In genomic region chr14:96579855-96580254, GRCh38 we compare ENCODE assay signal across 22 cellular contexts.
DNase-seq lines count a peak whose midpoint lies in the region; ATAC-seq, FAIRE-seq and TF ChIP-seq lines count a peak whose summit lies in the region.
"Had no signal": no experiment of that assay in that cellular context is flagged by ENCODE, and none has a peak within 500 bp of the region (broad histone marks: within the 10 kb centered on the region; RNA-seq: fewer than 3 reads in every experiment).

No MANE protein-coding gene starts in this region.

- H3K27me3 Mint-ChIP-seq in activated CD4-positive, alpha-beta T cell treated with anti-CD3 and anti-CD28 coated beads, Interleukin-2, amount 10 ng/mL, durations not matched to agents 24 days and 14 days, result peaks cover 6% of the 10 kb centered on the region
- peaks cover 8% of the 10 kb centered on the region for H3K27me3 Mint-ChIP-seq in activated CD4-positive, alpha-beta T cell treated with anti-CD3 and anti-CD28 coated beads, Interleukin-2, amount 10 ng/mL, durations not matched to agents 7 days and 5 days
- H3K27me3 Mint-ChIP-seq: B cell had no signal

- WGBS in HepG2 (ENCODE audit: low lambda C conversion rate), result 91% methylated on average over 6 of the region's 6 CpGs
- 87% methylated on average over 5 of the region's 6 CpGs for WGBS in right lobe of liver (ENCODE audit: insufficient coverage, low coverage, low lambda C conversion rate, missing lambda C conversion rate)

- H3K9ac ChIP-seq in HepG2 (ENCODE audit: insufficient read depth, low read depth, low read length) (no peak overlapping the region), endothelial cell of umbilical vein (replicated peaks; ENCODE audit: extremely low read depth, insufficient read depth, low read length) (no peak overlapping the region)
- H3K9ac ChIP-seq: BLaER1 treated with 17β-estradiol and CSF1 and Interleukin-3, amounts not matched to agents 10 nM and 100 nM had no signal

- H3K4me3 ChIP-seq in HepG2 (replicated peaks in 1 of 3; ENCODE audit: insufficient read depth in 1 of 3, low read depth in 2 of 3, low read length in 3 of 3) (no peak overlapping the region), right lobe of liver (no peak overlapping the region), endothelial cell of umbilical vein (replicated peaks in 1 of 3; ENCODE audit: insufficient read depth in 1 of 3, low read depth in 1 of 3, low read length in 3 of 3) (no peak overlapping the region)
- H3K4me3 ChIP-seq: A549; BLaER1 treated with 17β-estradiol and CSF1 and Interleukin-3, amounts not matched to agents 10 nM and 100 nM had no signal

- TF ChIP-seq CTCF in HepG2 (CRISPR knock-in tag; IDR thresholded peaks at IDR 0.05), result no peak
- no peak for TF ChIP-seq CTCF in right lobe of liver (IDR thresholded peaks at IDR 0.05)
- TF ChIP-seq CTCF in endothelial cell of umbilical vein (IDR thresholded peaks at IDR 0.05; ENCODE audit: extremely low read depth in 1 of 2, insufficient read depth in 1 of 2, low read depth in 1 of 2, low read length in 2 of 2), result no peak

- H3K27ac Mint-ChIP-seq in activated CD4-positive, alpha-beta T cell treated with anti-CD3 and anti-CD28 coated beads, Interleukin-2, amount 10 ng/mL, durations not matched to agents 24 days and 14 days, result no peak overlapping the region
- no peak overlapping the region for H3K27ac Mint-ChIP-seq in activated CD4-positive, alpha-beta T cell treated with anti-CD3 and anti-CD28 coated beads, Interleukin-2, amount 10 ng/mL, durations not matched to agents 7 days and 5 days
- H3K27ac Mint-ChIP-seq: B cell; CD4-positive, alpha-beta T cell; CD8-positive, alpha-beta T cell had no signal

- peak; percentile 49 for DNase-seq in activated CD4-positive, alpha-beta T cell treated with anti-CD3 and anti-CD28 coated beads, Interleukin-2, amount 10 ng/mL, durations not matched to agents 24 days and 14 days
- DNase-seq in activated CD4-positive, alpha-beta T cell treated with anti-CD3 and anti-CD28 coated beads, Interleukin-2, amount 10 ng/mL, durations not matched to agents 7 days and 5 days, result no peak
- DNase-seq in HepG2 (ENCODE audit: low spot score) (no peak), right lobe of liver (no peak), endothelial cell of umbilical vein (ENCODE audit: low read depth, low spot score) (no peak)
- DNase-seq: AML-193; Caco-2; Calu3; CD4-positive, alpha-beta T cell; DMS79 treated with DMSO at 0.1 percent for 48 hours; GF-D8 had no signal

- TF ChIP-seq POLR2A in HepG2 (IDR thresholded peaks at IDR 0.05; ENCODE audit: insufficient read depth in 1 of 2, low read depth in 2 of 2, low read length in 2 of 2) (no peak), right lobe of liver (IDR thresholded peaks at IDR 0.05) (no peak), endothelial cell of umbilical vein (IDR thresholded peaks at IDR 0.05; ENCODE audit: low read depth, low read length) (no peak)

- H3K27ac ChIP-seq in HepG2 (ENCODE audit: extremely low read length, insufficient read depth, low read length) (no peak overlapping the region), right lobe of liver (no peak overlapping the region), endothelial cell of umbilical vein (ENCODE audit: insufficient read depth, low read depth, low read length) (no peak overlapping the region)
- H3K27ac ChIP-seq: 22Rv1; A549; BLaER1 treated with 17β-estradiol and CSF1 and Interleukin-3, amounts not matched to agents 10 nM and 100 nM; C4-2B had no signal

- ATAC-seq in HepG2, result no peak
- no peak for ATAC-seq in right lobe of liver
- ATAC-seq in HG03045 (IDR thresholded peaks at IDR 0.05; ENCODE audit: unreplicated experiment), result no peak
- ATAC-seq: A549; CD8-positive, alpha-beta T cell had no signal

- dilution Hi-C loops in endothelial cell of umbilical vein (cut with MboI; ENCODE audit: extremely low pct_ligation_motif_present, low sequenced_read_pairs), result no loop called here

- H3K9me3 ChIP-seq in HepG2 (ENCODE audit: low read length) (no peaks in the 10 kb centered on the region), right lobe of liver (no peaks in the 10 kb centered on the region), endothelial cell of umbilical vein (replicated peaks; ENCODE audit: control insufficient read depth, insufficient read depth, low read length) (no peaks in the 10 kb centered on the region)
- H3K9me3 ChIP-seq: A549; BLaER1 treated with 17β-estradiol and CSF1 and Interleukin-3, amounts not matched to agents 10 nM and 100 nM; Caco-2 had no signal

- no peaks in the 10 kb centered on the region for H3K9me3 Mint-ChIP-seq in activated CD4-positive, alpha-beta T cell treated with anti-CD3 and anti-CD28 coated beads, Interleukin-2, amount 10 ng/mL, durations not matched to agents 24 days and 14 days
- no peaks in the 10 kb centered on the region for H3K9me3 Mint-ChIP-seq in activated CD4-positive, alpha-beta T cell treated with anti-CD3 and anti-CD28 coated beads, Interleukin-2, amount 10 ng/mL, durations not matched to agents 7 days and 5 days
- H3K9me3 Mint-ChIP-seq: CD4-positive, alpha-beta T cell; CD8-positive, alpha-beta T cell had no signal

- no peaks in the 10 kb centered on the region for H3K36me3 Mint-ChIP-seq in activated CD4-positive, alpha-beta T cell treated with anti-CD3 and anti-CD28 coated beads, Interleukin-2, amount 10 ng/mL, durations not matched to agents 24 days and 14 days (ENCODE audit: low read depth)
- no peaks in the 10 kb centered on the region for H3K36me3 Mint-ChIP-seq in activated CD4-positive, alpha-beta T cell treated with anti-CD3 and anti-CD28 coated beads, Interleukin-2, amount 10 ng/mL, durations not matched to agents 7 days and 5 days (ENCODE audit: low read depth)
- H3K36me3 Mint-ChIP-seq: CD8-positive, alpha-beta T cell had no signal

- no peaks in the 10 kb centered on the region for H3K36me3 ChIP-seq in HepG2 (replicated peaks in 1 of 2; ENCODE audit: control insufficient read depth in 1 of 2, insufficient read depth in 2 of 2, low read length in 2 of 2)
- H3K36me3 ChIP-seq in right lobe of liver, result no peaks in the 10 kb centered on the region
- no peaks in the 10 kb centered on the region for H3K36me3 ChIP-seq in endothelial cell of umbilical vein (ENCODE audit: control insufficient read depth in 2 of 2, extremely low read depth in 1 of 2, insufficient read depth in 2 of 2, low read length in 2 of 2)

- H4K20me1 ChIP-seq in HepG2 (ENCODE audit: insufficient read depth, low read length) (0 out of 2 replicates have a peak, but pooled peaks cover 3% of the 10 kb centered on the region), endothelial cell of umbilical vein (replicated peaks; ENCODE audit: control insufficient read depth, extremely low read depth, insufficient read depth, low read length) (no peaks in the 10 kb centered on the region)

- FAIRE-seq in HepG2 (lab: Jason Lieb, UNC) (no peak), endothelial cell of umbilical vein (lab: Jason Lieb, UNC) (no peak)
- FAIRE-seq: A549, D721Med, G401.6, GM12891, GM19239 had no signal

- H3K4me1 Mint-ChIP-seq in activated CD4-positive, alpha-beta T cell treated with anti-CD3 and anti-CD28 coated beads, Interleukin-2, amount 10 ng/mL, durations not matched to agents 24 days and 14 days, result peaks cover 4% of the 10 kb centered on the region
- peaks cover 9% of the 10 kb centered on the region for H3K4me1 Mint-ChIP-seq in activated CD4-positive, alpha-beta T cell treated with anti-CD3 and anti-CD28 coated beads, Interleukin-2, amount 10 ng/mL, durations not matched to agents 7 days and 5 days

- in situ Hi-C loops in HepG2 (cut with HindIII; ENCODE audit: extremely low pct_ligation_motif_present, low pct_unique_long_range_greater_than_20kb), result loop anchor here (5.0 to 10.0 kb wide), 2 partner anchors 162 to 265 kb away; no protein-coding TSS in a partner anchor

- H3K79me2 ChIP-seq in HepG2 (ENCODE audit: insufficient read depth, low read length) (no peaks in the 10 kb centered on the region), endothelial cell of umbilical vein (ENCODE audit: control insufficient read depth, insufficient read depth, low read length) (no peaks in the 10 kb centered on the region)

- TF ChIP-seq RAD21 in HepG2 (CRISPR knock-in tag; IDR thresholded peaks at IDR 0.05), result no peak

- intact Hi-C loops in activated CD4-positive, alpha-beta T cell treated with anti-CD3 and anti-CD28 coated beads, Interleukin-2, amount 10 ng/mL, durations not matched to agents 24 days and 14 days (cut with micrococcal nuclease), result no loop called here
- intact Hi-C loops in HepG2 (cut with micrococcal nuclease; ENCODE audit: unreplicated experiment), result loop anchor here (5.0 kb wide), 1 partner anchor 272 kb away; no protein-coding TSS in a partner anchor
- intact Hi-C loops in right lobe of liver (cut with DNase I), result loop anchor here in 1 of 2 donors (10.0 kb wide), 1 partner anchor 145 kb away; no protein-coding TSS in a partner anchor
- intact Hi-C loops in endothelial cell of umbilical vein (cut with micrococcal nuclease), result no loop called here

- H3K4me2 ChIP-seq in HepG2 (ENCODE audit: low read depth, low read length) (no peak overlapping the region), endothelial cell of umbilical vein (ENCODE audit: insufficient read depth, low read length) (no peak overlapping the region)
- H3K4me2 ChIP-seq: A549; BLaER1 treated with 17β-estradiol and CSF1 and Interleukin-3, amounts not matched to agents 10 nM and 100 nM had no signal

- POLR2A ChIA-PET in activated CD4-positive, alpha-beta T cell treated with anti-CD3 and anti-CD28 coated beads, Interleukin-2, amount 10 ng/mL, durations not matched to agents 7 days and 5 days (lab: Charles Lee), result no interaction called here
- POLR2A ChIA-PET in HepG2 (lab: Yijun Ruan, JAX) (no interaction called here), endothelial cell of umbilical vein (lab: Charles Lee) (no interaction called here)

- BruUV-seq in HepG2 (replicated peaks; lab: Mats Ljungman, UMichigan) (no TSS peak), endothelial cell of umbilical vein (replicated peaks; lab: Mats Ljungman, UMichigan) (TSS peak; percentile 7)

- CTCF ChIA-PET in activated CD4-positive, alpha-beta T cell treated with anti-CD3 and anti-CD28 coated beads, Interleukin-2, amount 10 ng/mL, durations not matched to agents 7 days and 5 days (lab: Charles Lee), result interaction anchor here (1.3 to 1.9 kb wide), 2 partner anchors 9 to 17 kb away, joined by 5 read pairs; no protein-coding TSS in a partner anchor
- CTCF ChIA-PET in HepG2 (lab: Yijun Ruan, JAX; ENCODE audit: low intra/inter-chr PET ratio, low total read pairs) (no interaction called here), endothelial cell of umbilical vein (lab: Charles Lee) (interaction anchor here (0.8 to 1.7 kb wide), 3 partner anchors 8 to 13 kb away, joined by 3 to 5 read pairs (median 4); no protein-coding TSS in a partner anchor)

- H2AFZ ChIP-seq in HepG2 (ENCODE audit: low read length), result no peak overlapping the region
- H2AFZ ChIP-seq in endothelial cell of umbilical vein (ENCODE audit: low read depth, low read length), result no peak overlapping the region

- TF ChIP-seq EP300 in HepG2 (IDR thresholded peaks at IDR 0.05; ENCODE audit: low read depth in 2 of 2, low read length in 2 of 2) (no peak), HepG2 (CRISPR knock-in tag; IDR thresholded peaks at IDR 0.05; ENCODE audit: borderline replicate concordance) (no peak)

- H3K4me3 Mint-ChIP-seq in activated CD4-positive, alpha-beta T cell treated with anti-CD3 and anti-CD28 coated beads, Interleukin-2, amount 10 ng/mL, durations not matched to agents 24 days and 14 days, result no peak overlapping the region
- H3K4me3 Mint-ChIP-seq in activated CD4-positive, alpha-beta T cell treated with anti-CD3 and anti-CD28 coated beads, Interleukin-2, amount 10 ng/mL, durations not matched to agents 7 days and 5 days, result no peak overlapping the region
- H3K4me3 Mint-ChIP-seq: B cell; CD4-positive, alpha-beta T cell; CD8-positive, alpha-beta T cell had no signal

- H3K4me1 ChIP-seq in HepG2 (ENCODE audit: insufficient read depth, low read length) (0 out of 2 replicates have a peak, but pooled peaks cover 8% of the 10 kb centered on the region), right lobe of liver (peaks cover 0 to 6% (median 1%) of the 10 kb centered on the region in 4 donors), endothelial cell of umbilical vein (ENCODE audit: control insufficient read depth, extremely low read depth, insufficient read depth, low read length) (no peaks in the 10 kb centered on the region)
- H3K4me1 ChIP-seq: A549, Caco-2 had no signal

- H3K9me1 ChIP-seq in endothelial cell of umbilical vein (replicated peaks; ENCODE audit: control insufficient read depth, extremely low read depth, insufficient read depth, low read length), result no peaks in the 10 kb centered on the region

- H3K27me3 ChIP-seq in HepG2 (ENCODE audit: control insufficient read depth in 1 of 2, insufficient read depth in 2 of 2, low read length in 2 of 2) (no peaks in the 10 kb centered on the region), right lobe of liver (no peaks in the 10 kb centered on the region), endothelial cell of umbilical vein (ENCODE audit: control insufficient read depth in 2 of 2, insufficient read depth in 2 of 2, low read length in 2 of 2) (peaks cover 0 to 3% of the 10 kb centered on the region in 2 experiments)
- H3K27me3 ChIP-seq: BLaER1 treated with 17β-estradiol and CSF1 and Interleukin-3, amounts not matched to agents 10 nM and 100 nM had no signal
